ENCODE assay signal across 8 cellular contexts in the genomic region with DNA sequence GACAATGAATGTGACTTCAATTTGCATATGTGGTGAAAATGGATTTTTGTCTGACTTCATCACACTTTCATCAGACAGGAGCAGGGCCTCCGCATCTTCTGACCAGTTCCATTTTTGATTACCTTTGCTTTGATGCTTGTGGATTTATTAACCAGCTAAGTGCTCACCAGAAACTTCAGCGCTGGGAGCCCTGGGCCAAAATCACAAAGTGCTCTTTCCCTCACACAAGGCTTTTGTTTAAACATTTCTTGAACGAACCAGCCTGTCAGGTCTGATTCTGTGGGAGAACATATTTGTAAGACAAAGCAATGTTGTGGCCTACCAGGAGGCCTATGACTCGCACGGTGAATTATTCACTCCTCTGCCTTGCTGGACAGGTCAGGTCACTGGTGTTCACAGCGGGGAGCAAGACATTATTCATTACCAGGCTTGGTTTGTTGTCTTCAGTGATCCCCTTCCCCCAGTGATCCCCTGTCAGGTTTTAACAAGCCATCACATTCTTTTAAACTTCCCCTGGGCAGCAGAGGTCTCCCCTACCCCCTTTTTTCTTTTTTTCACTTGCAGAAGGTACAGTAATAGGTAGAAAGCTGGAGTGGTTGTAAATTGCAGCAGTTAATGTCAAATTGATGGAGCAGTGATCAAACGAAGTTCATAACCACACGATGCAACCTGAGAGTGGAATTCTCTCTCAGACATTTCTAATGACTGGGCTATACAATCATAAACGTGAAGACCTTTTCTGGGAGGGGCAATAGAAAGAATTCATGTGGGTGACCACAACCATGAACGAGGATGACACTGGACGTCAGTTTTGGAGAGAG.
A peak's percentile ranks its signal among the peaks of the same experiment; 100 is the strongest.
DNase-seq lines count a peak whose midpoint lies in the region; ATAC-seq and TF ChIP-seq lines count a peak whose summit lies in the region.

No MANE protein-coding gene starts in this region.

- ATAC-seq in HG02973 (IDR thresholded peaks at IDR 0.05; ENCODE audit: unreplicated experiment) (peak; percentile 46), lower lobe of right lung (peak; percentile 21 to 47), Right ventricle myocardium superior (ENCODE audit: poor library complexity) (no peak)
- ATAC-seq in activated CD8-positive, alpha-beta T cell treated with anti-CD3 and anti-CD28 coated beads for 36 hours: no peak

- H3K27me3 Mint-ChIP-seq in activated CD8-positive, alpha-beta T cell treated with anti-CD3 and anti-CD28 coated beads for 36 hours: no peaks in the 10 kb centered on the region

- H3K9me3 ChIP-seq in lower lobe of right lung: no peaks in the 10 kb centered on the region

- no peaks in the 10 kb centered on the region for H3K4me1 Mint-ChIP-seq in activated CD8-positive, alpha-beta T cell treated with anti-CD3 and anti-CD28 coated beads for 36 hours (ENCODE audit: low read depth)

- TF ChIP-seq CTCF in astrocyte of the cerebellum (IDR thresholded peaks at IDR 0.05; ENCODE audit: low read depth, low read length, missing control alignments) (no peak), lower lobe of right lung (IDR thresholded peaks at IDR 0.05) (no peak)
- no peak for TF ChIP-seq CTCF in activated CD8-positive, alpha-beta T cell treated with anti-CD3 and anti-CD28 coated beads for 36 hours (IDR thresholded peaks at IDR 0.05)

- H3K4me1 ChIP-seq in lower lobe of right lung: peaks cover 10% of the 10 kb centered on the region

- intact Hi-C loops in lower lobe of right lung (cut with DNase I) (no loop called here), Right ventricle myocardium superior (cut with DNase I) (no loop called here)
- intact Hi-C loops in activated CD8-positive, alpha-beta T cell treated with anti-CD3 and anti-CD28 coated beads for 36 hours (cut with micrococcal nuclease): no loop called here

- H3K36me3 Mint-ChIP-seq in activated CD8-positive, alpha-beta T cell treated with anti-CD3 and anti-CD28 coated beads for 36 hours (ENCODE audit: low read depth): no peaks in the 10 kb centered on the region

- H3K27ac Mint-ChIP-seq in activated CD8-positive, alpha-beta T cell treated with anti-CD3 and anti-CD28 coated beads for 36 hours: no peak overlapping the region

- H3K27me3 ChIP-seq in lower lobe of right lung (ENCODE audit: low read depth): no peaks in the 10 kb centered on the region

- H3K36me3 ChIP-seq in lower lobe of right lung: no peaks in the 10 kb centered on the region

- CTCF ChIA-PET in activated CD8-positive, alpha-beta T cell treated with anti-CD3 and anti-CD28 coated beads for 36 hours (lab: Charles Lee): no interaction called here

- peak; percentile 91 for DNase-seq in EH (ENCODE audit: low read depth)
- peak; percentile 99 for DNase-seq in astrocyte of the cerebellum (ENCODE audit: low read depth)
- DNase-seq in lower lobe of right lung: no peak
- no peak for DNase-seq in activated CD4-positive, alpha-beta T cell treated with anti-CD3 and anti-CD28 coated beads, Interleukin-2, amount 50 U/mL, for 4 hours
- DNase-seq in Right ventricle myocardium superior: no peak
- DNase-seq in activated CD8-positive, alpha-beta T cell treated with anti-CD3 and anti-CD28 coated beads for 36 hours: no peak
- no peak for DNase-seq in CD1c-positive myeloid dendritic cell (ENCODE audit: extremely low spot score)

- no peaks in the 10 kb centered on the region for H3K9me3 Mint-ChIP-seq in activated CD8-positive, alpha-beta T cell treated with anti-CD3 and anti-CD28 coated beads for 36 hours

- POLR2A ChIA-PET in activated CD8-positive, alpha-beta T cell treated with anti-CD3 and anti-CD28 coated beads for 36 hours (lab: Charles Lee): no interaction called here

- in situ Hi-C loops in astrocyte of the cerebellum (cut with HindIII; ENCODE audit: low sequenced_read_pairs): loop anchor here (25.0 kb wide), 1 partner anchor 530 kb away; no protein-coding TSS in a partner anchor

- H3K4me3 ChIP-seq in astrocyte of the cerebellum (ENCODE audit: low read depth, low read length) (no peak overlapping the region), lower lobe of right lung (no peak overlapping the region)

- no peak overlapping the region for H3K4me3 Mint-ChIP-seq in activated CD8-positive, alpha-beta T cell treated with anti-CD3 and anti-CD28 coated beads for 36 hours

- H3K27ac ChIP-seq in lower lobe of right lung: no peak overlapping the region

Comparison
In these comparisons a context has a peak if more than half of its experiments do, and no peak if none do; other contexts are left out.
1. DNase-seq: peak in EH (single experiment) and astrocyte of the cerebellum (single experiment); none in lower lobe of right lung (single experiment), activated CD4-positive, alpha-beta T cell treated with anti-CD3 and anti-CD28 coated beads, Interleukin-2, amount 50 U/mL, for 4 hours (0 of 2), Right ventricle myocardium superior (single experiment), activated CD8-positive, alpha-beta T cell treated with anti-CD3 and anti-CD28 coated beads for 36 hours (single experiment) and CD1c-positive myeloid dendritic cell (single experiment).
2. ATAC-seq: peak in HG02973 (single experiment) and lower lobe of right lung (2 of 2); none in Right ventricle myocardium superior (single experiment) and activated CD8-positive, alpha-beta T cell treated with anti-CD3 and anti-CD28 coated beads for 36 hours (single experiment).